1 cellular context compared by ENCODE assay signal in genomic region chr4:103478210-103478609, GRCh38.
TF ChIP-seq lines count a peak whose summit lies in the region.

No MANE protein-coding gene starts in this region.

TF ChIP-seq in GM23338, 12 proteins besides CTCF, POLR2A, EP300 and RAD21 (continued from another document):
- TF ChIP-seq ZNF462 (CRISPR knock-in tag; IDR thresholded peaks at IDR 0.05) (no peak), ZNF114 (CRISPR knock-in tag; IDR thresholded peaks at IDR 0.05) (no peak), JUNB (IDR thresholded peaks at IDR 0.05; ENCODE audit: unreplicated experiment) (no peak), POLR2AphosphoS5 (IDR thresholded peaks at IDR 0.05; ENCODE audit: low read depth) (no peak), REST (IDR thresholded peaks at IDR 0.05; ENCODE audit: unreplicated experiment) (no peak), EZH2phosphoT487 (IDR thresholded peaks at IDR 0.05; ENCODE audit: unreplicated experiment) (no peak)
TF ChIP-seq in GM23338: peak in this region for 0.
